In the genomic region with DNA sequence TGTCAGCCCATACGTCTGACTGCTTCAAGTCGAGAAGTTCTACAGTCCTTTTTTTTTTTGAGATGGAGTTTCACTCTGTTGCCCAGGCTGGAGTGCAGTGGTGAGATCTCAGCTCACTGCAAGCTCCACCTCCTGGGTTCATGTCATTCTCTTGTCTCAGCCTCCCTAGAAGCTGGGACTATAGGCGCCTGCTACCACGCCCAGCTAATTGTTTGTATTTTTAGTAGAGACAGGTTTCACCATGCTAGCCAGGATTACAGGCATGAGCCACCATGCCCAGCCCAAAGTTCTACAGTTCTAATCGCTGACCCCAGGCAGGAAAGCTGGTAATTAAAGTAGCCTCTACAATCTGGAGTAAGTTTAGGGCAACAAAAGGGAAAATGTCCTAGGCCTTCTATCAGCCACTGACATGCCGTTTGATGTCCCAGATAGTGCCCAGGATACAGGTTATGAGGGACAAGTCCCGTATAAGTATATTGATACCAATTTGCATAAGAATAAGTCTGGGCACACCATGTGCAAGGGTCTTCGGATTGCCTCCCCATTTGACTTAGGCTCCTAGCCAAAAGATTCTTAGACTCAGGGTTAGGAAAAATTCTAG, we compare ENCODE assay signal across 9 cellular contexts.
DNase-seq lines count a peak whose midpoint lies in the region; ATAC-seq and TF ChIP-seq lines count a peak whose summit lies in the region.
"Had no signal": no experiment of that assay in that cellular context is flagged by ENCODE, and none has a peak within 500 bp of the region (broad histone marks: within the 10 kb centered on the region; RNA-seq: fewer than 3 reads in every experiment).

No MANE protein-coding gene starts in this region.

- H3K4me1 Mint-ChIP-seq in H9, result peaks cover 0 to 2% of the 10 kb centered on the region in 2 experiments; a peak in 2 of 4 replicates

- H3K4ac ChIP-seq in neuronal stem cell (ENCODE audit: low read length) (no peak overlapping the region), H9 (ENCODE audit: low read depth, low read length) (no peak overlapping the region)

- H3K56ac ChIP-seq in H9 (ENCODE audit: insufficient read length, low read depth, low read length), result no peak overlapping the region

- H3K18ac ChIP-seq in neuronal stem cell (ENCODE audit: low read length) (no peak overlapping the region), H9 (ENCODE audit: insufficient read length, low read depth, low read length) (no peak overlapping the region)

- WGBS in neuronal stem cell (ENCODE audit: extremely low coverage in 2 of 2, insufficient read length in 2 of 2, insufficient replicate concordance in 1 of 2), 2 donors, result no CpG with 5 or more reads among the region's 8 CpGs
- no CpG with 5 or more reads among the region's 8 CpGs for WGBS in H9 (ENCODE audit: extremely low coverage, insufficient read length, low lambda C conversion rate)

- no peak overlapping the region for H4K91ac ChIP-seq in neuronal stem cell (ENCODE audit: low read depth, low read length, poor library complexity)
- no peak overlapping the region for H4K91ac ChIP-seq in H9 (ENCODE audit: insufficient read length, low read depth, low read length)

- H3K4me3 Mint-ChIP-seq in H9, result no peak overlapping the region

- H3K9me3 ChIP-seq in neuronal stem cell (replicated peaks in 1 of 2; ENCODE audit: control insufficient read depth in 2 of 2, insufficient read depth in 1 of 2, low read depth in 1 of 2, low read length in 2 of 2), result no peaks in the 10 kb centered on the region
- no peaks in the 10 kb centered on the region for H3K9me3 ChIP-seq in H9 (ENCODE audit: control insufficient read depth, low read depth, low read length)

- no peak overlapping the region for H4K5ac ChIP-seq in H9 (ENCODE audit: insufficient read length, low read depth, low read length)

- H3K27me3 Mint-ChIP-seq in H9 (ENCODE audit: low read depth), result no peaks in the 10 kb centered on the region

- no peak overlapping the region for H2AK5ac ChIP-seq in neuronal stem cell (ENCODE audit: low read depth, low read length)
- H2AK5ac ChIP-seq in H9 (ENCODE audit: insufficient read length, low read length), result no peak overlapping the region

- no peaks in the 10 kb centered on the region for H3K79me1 ChIP-seq in neuronal stem cell (ENCODE audit: low read depth, low read length)
- H3K79me1 ChIP-seq in H9 (ENCODE audit: insufficient read depth, low read depth, low read length, poor library complexity, severe bottlenecking), result no peaks in the 10 kb centered on the region

- no peak overlapping the region for H3K4me2 ChIP-seq in neuronal stem cell (ENCODE audit: insufficient read depth, low read length, poor library complexity, severe bottlenecking)
- no peak overlapping the region for H3K4me2 ChIP-seq in H9 (ENCODE audit: insufficient read depth, insufficient read length, low read length)

- H3K27ac ChIP-seq in layer of hippocampus (ENCODE audit: low read depth, low read length) (peak overlapping the region; percentile 42), neuronal stem cell (replicated peaks; ENCODE audit: low read length) (no peak overlapping the region), H9 (ENCODE audit: insufficient read length, low read depth, low read length) (no peak overlapping the region)

- no peaks in the 10 kb centered on the region for H3K79me2 ChIP-seq in H9 (ENCODE audit: insufficient read depth, low read length)

- no peaks in the 10 kb centered on the region for H3K23me2 ChIP-seq in H9 (ENCODE audit: insufficient read length, low read depth, low read length, poor library complexity, severe bottlenecking)

- H3K36me3 ChIP-seq in neuronal stem cell (replicated peaks in 1 of 2; ENCODE audit: control insufficient read depth in 2 of 2, insufficient read depth in 2 of 2, low read length in 2 of 2), result no peaks in the 10 kb centered on the region

- H3K4me3 ChIP-seq in neuronal stem cell (ENCODE audit: low read length in 2 of 2), result no peak overlapping the region

- peak; percentile 33 for ATAC-seq in GM19372 (IDR thresholded peaks at IDR 0.05; ENCODE audit: low read depth, unreplicated experiment)
- peak; percentile 21 for ATAC-seq in HG03457 (IDR thresholded peaks at IDR 0.05; ENCODE audit: unreplicated experiment)
- ATAC-seq: HCT116 had no signal

- no peak overlapping the region for H2BK20ac ChIP-seq in H9 (ENCODE audit: low read depth, low read length, poor library complexity, severe bottlenecking)

- no peak overlapping the region for H3K14ac ChIP-seq in neuronal stem cell (ENCODE audit: low read length)
- no peak overlapping the region for H3K14ac ChIP-seq in H9 (ENCODE audit: insufficient read depth, low read length)

- H2BK15ac ChIP-seq in neuronal stem cell (ENCODE audit: low read length) (no peak overlapping the region), H9 (ENCODE audit: low read depth, low read length) (no peak overlapping the region)

- TF ChIP-seq CTCF in H9 (conservative IDR thresholded peaks at IDR 0.05), result no peak

- H3K27me3 ChIP-seq in layer of hippocampus (ENCODE audit: control insufficient read depth, insufficient read depth, low read length) (no peaks in the 10 kb centered on the region), neuronal stem cell (ENCODE audit: control insufficient read depth in 3 of 3, insufficient read depth in 3 of 3, low read depth in 1 of 3, low read length in 3 of 3) (no peaks in the 10 kb centered on the region), H9 (ENCODE audit: insufficient read depth, low read length) (no peaks in the 10 kb centered on the region)

- H4K8ac ChIP-seq in neuronal stem cell (ENCODE audit: low read depth, low read length), result no peak overlapping the region
- H4K8ac ChIP-seq in H9 (replicated peaks; ENCODE audit: insufficient read length, low read depth, low read length), result no peak overlapping the region

- H3K9ac ChIP-seq in neuronal stem cell (ENCODE audit: low read depth, low read length, poor library complexity) (no peak overlapping the region), H9 (ENCODE audit: extremely low read depth, insufficient read length, low read length) (no peak overlapping the region)

- DNase-seq in CD1c-positive myeloid dendritic cell (ENCODE audit: extremely low spot score) (peak; percentile 9), SW480 (ENCODE audit: low spot score) (peak; percentile 13), neuronal stem cell (ENCODE audit: low spot score) (no peak), H9 (no peak), pons (ENCODE audit: low spot score) (no peak)

- H3T11ph ChIP-seq in H9 (ENCODE audit: low read length), result no peak overlapping the region

- H3K27ac Mint-ChIP-seq in H9, result no peak overlapping the region

- H3K9me3 Mint-ChIP-seq in H9, result peaks cover 6 to 19% of the 10 kb centered on the region in 2 experiments; a peak in 4 of 5 replicates

- H4K20me1 ChIP-seq in H9 (ENCODE audit: control insufficient read depth, insufficient read depth, insufficient read length), result no peaks in the 10 kb centered on the region

- no peak overlapping the region for H2BK120ac ChIP-seq in neuronal stem cell (ENCODE audit: low read depth, low read length)
- H2BK120ac ChIP-seq in H9 (ENCODE audit: low read depth, low read length, poor library complexity, severe bottlenecking), result no peak overlapping the region

- peaks cover 2 to 11% (median 11%) of the 10 kb centered on the region in 3 experiments; a peak in 6 of 7 replicates for H3K36me3 Mint-ChIP-seq in H9 (ENCODE audit: insufficient read depth in 1 of 3, low read depth in 3 of 3)

- no peak overlapping the region for H2BK5ac ChIP-seq in neuronal stem cell (ENCODE audit: low read length)
- H2BK5ac ChIP-seq in H9 (ENCODE audit: insufficient read length, low read length), result no peak overlapping the region

- no peak overlapping the region for H3K23ac ChIP-seq in neuronal stem cell (ENCODE audit: low read depth, low read length, poor library complexity)
- H3K23ac ChIP-seq in H9 (ENCODE audit: insufficient read length, low read depth, low read length), result no peak overlapping the region

- H2AFZ ChIP-seq in neuronal stem cell (ENCODE audit: low read length) (no peak overlapping the region), H9 (ENCODE audit: low read length) (no peak overlapping the region)

- H2BK12ac ChIP-seq in neuronal stem cell (ENCODE audit: low read length) (no peak overlapping the region), H9 (ENCODE audit: insufficient read length, low read depth, low read length) (no peak overlapping the region)

- H3K4me1 ChIP-seq in neuronal stem cell (ENCODE audit: control insufficient read depth in 2 of 2, insufficient read depth in 1 of 2, low read depth in 1 of 2, low read length in 2 of 2) (no peaks in the 10 kb centered on the region), H9 (ENCODE audit: insufficient read depth, low read length) (no peaks in the 10 kb centered on the region)

Comparison
In these comparisons a context has a peak if more than half of its experiments do, and no peak if none do; other contexts are left out.
1. DNase-seq: peak in CD1c-positive myeloid dendritic cell (single experiment) and SW480 (single experiment); none in neuronal stem cell (single experiment), H9 (single experiment) and pons (single experiment).